8 cellular contexts compared by ENCODE assay signal in the genomic region with DNA sequence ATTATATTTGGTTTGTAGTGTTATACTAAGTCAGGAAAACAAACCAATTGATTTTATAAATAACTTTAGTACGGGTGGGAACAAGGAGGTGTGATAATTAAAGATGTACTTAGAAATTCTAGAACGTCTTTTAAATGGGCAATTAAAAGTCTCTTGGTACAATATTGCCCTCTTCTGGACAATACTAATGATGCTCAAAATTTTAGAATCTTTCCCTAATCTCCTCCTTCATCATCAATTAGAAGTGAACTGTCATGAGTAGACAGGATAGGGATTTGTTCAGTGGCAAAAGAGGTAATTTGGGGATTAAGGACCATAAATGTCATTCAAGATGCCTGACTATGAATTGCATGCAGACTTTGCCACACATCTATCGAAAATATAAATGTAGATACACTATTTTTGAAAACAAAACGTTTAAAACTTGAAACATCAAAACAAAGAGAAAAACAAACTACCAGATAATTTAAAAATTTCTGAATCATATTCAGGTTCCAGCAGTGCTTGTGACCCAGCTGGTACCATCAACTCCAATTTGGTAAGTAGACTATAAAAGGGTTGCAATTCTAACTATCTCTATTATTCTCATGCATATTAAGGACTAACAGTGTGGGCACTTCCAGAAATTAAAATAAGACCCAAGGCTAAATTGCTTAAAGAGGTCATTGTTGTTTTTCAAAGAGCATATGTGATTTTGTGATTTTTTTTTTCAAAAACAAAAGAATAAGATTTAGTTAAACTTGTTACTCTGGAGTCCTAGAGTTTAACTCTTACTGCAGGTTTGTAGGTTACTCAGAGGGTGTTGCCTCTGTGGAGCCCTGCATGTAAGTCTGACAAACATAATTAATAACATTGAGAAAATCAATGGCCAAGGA.
DNase-seq lines count a peak whose midpoint lies in the region; ATAC-seq, FAIRE-seq and TF ChIP-seq lines count a peak whose summit lies in the region.

No MANE protein-coding gene starts in this region.

- H3K9me3 ChIP-seq in HAP-1 (no peaks in the 10 kb centered on the region), parathyroid adenoma (ENCODE audit: control insufficient read depth, low read length) (no peaks in the 10 kb centered on the region)

- H3K36me3 ChIP-seq in HAP-1 (replicated peaks) (no peaks in the 10 kb centered on the region), parathyroid adenoma (ENCODE audit: control insufficient read depth, insufficient read depth, low read length) (no peaks in the 10 kb centered on the region)

- no peak overlapping the region for H3K4me3 ChIP-seq in HAP-1
- no peak overlapping the region for H3K4me3 ChIP-seq in parathyroid adenoma (ENCODE audit: low read depth, low read length)

- TF ChIP-seq CTCF in parathyroid adenoma (IDR thresholded peaks at IDR 0.05): peak; percentile 49

- FAIRE-seq in endometrium (lab: Jason Lieb, UNC): peak; percentile 92

- peaks cover 14% of the 10 kb centered on the region for H3K4me1 ChIP-seq in HAP-1
- H3K4me1 ChIP-seq in parathyroid adenoma: no peaks in the 10 kb centered on the region

- no peak overlapping the region for H3K27ac ChIP-seq in parathyroid adenoma

- peak; percentile 48 for DNase-seq in AG08395 (ENCODE audit: low spot score)
- peak; percentile 31 to 98 for DNase-seq in HAP-1 (ENCODE audit: low spot score in 2 of 2)
- peak; percentile 67 for DNase-seq in NOMO-1 treated with DMSO at 0.1 percent for 48 hours (lab: John Stamatoyannopoulos, UW; ENCODE audit: unreplicated experiment)

- ATAC-seq in GM18520 (IDR thresholded peaks at IDR 0.05; ENCODE audit: unreplicated experiment): no peak
- no peak for ATAC-seq in HG02571 (IDR thresholded peaks at IDR 0.05; ENCODE audit: unreplicated experiment)
- ATAC-seq in HG03095 (IDR thresholded peaks at IDR 0.05; ENCODE audit: unreplicated experiment): no peak

- no peak overlapping the region for H3K4me2 ChIP-seq in parathyroid adenoma (ENCODE audit: low read length)

- peaks cover 4% of the 10 kb centered on the region; the same call in 1 of the 2 replicates for H3K27me3 ChIP-seq in HAP-1 (ENCODE audit: low read depth)
- no peaks in the 10 kb centered on the region for H3K27me3 ChIP-seq in parathyroid adenoma (ENCODE audit: control insufficient read depth, insufficient read depth, low read length)

- H3K9ac ChIP-seq in parathyroid adenoma: no peak overlapping the region

- H3K79me2 ChIP-seq in parathyroid adenoma: no peaks in the 10 kb centered on the region

- H2AFZ ChIP-seq in parathyroid adenoma: no peak overlapping the region

- in situ Hi-C loops in HAP-1 (cut with MboI; ENCODE audit: low sequenced_read_pairs): loop anchor here (10.0 to 25.0 kb wide), 2 partner anchors 298 to 299 kb away; no protein-coding TSS in a partner anchor
